Comparison of ENCODE assay signal across 14 cellular contexts in genomic region chr21:28473530-28474225, GRCh38.
DNase-seq lines count a peak whose midpoint lies in the region; ATAC-seq and TF ChIP-seq lines count a peak whose summit lies in the region.
"Had no signal": no experiment of that assay in that cellular context is flagged by ENCODE, and none has a peak within 500 bp of the region (broad histone marks: within the 10 kb centered on the region; RNA-seq: fewer than 3 reads in every experiment).

No MANE protein-coding gene starts in this region.

- ATAC-seq in GM19397 (IDR thresholded peaks at IDR 0.05; ENCODE audit: unreplicated experiment) (peak; percentile 44), HG03442 (IDR thresholded peaks at IDR 0.05; ENCODE audit: unreplicated experiment) (peak; percentile 81)

- TF ChIP-seq POLR2A in erythroblast (IDR thresholded peaks at IDR 0.05; ENCODE audit: low read length) = no peak

- TF ChIP-seq CTCF in AG09309 (IDR thresholded peaks at IDR 0.05; ENCODE audit: control insufficient read depth, insufficient read depth, low read depth, low read length, missing control alignments) = no peak
- TF ChIP-seq CTCF in fibroblast of villous mesenchyme (IDR thresholded peaks at IDR 0.05; ENCODE audit: insufficient read depth, low read depth, low read length) = no peak
- no peak for TF ChIP-seq CTCF in GM13977 (IDR thresholded peaks at IDR 0.05; ENCODE audit: extremely low read depth, insufficient read depth, missing control alignments)

- in situ Hi-C loops in GM13977 (cut with MboI; ENCODE audit: low pct_unique_long_range_greater_than_20kb, low sequenced_read_pairs, unreplicated experiment) = no loop called here

- DNase-seq in AG09309 (ENCODE audit: low read depth) (peak; percentile 38), fibroblast of villous mesenchyme (ENCODE audit: low read depth) (peak; percentile 65), islet precursor cell (no peak), erythroblast (lab: John Stamatoyannopoulos, UW) (no peak), T-helper 2 cell (no peak), GM13977 (ENCODE audit: low spot score) (no peak)
- DNase-seq: kidney glomerular epithelial cell, MG63, NCI-H510A treated with DMSO at 0.1 percent for 48 hours had no signal

- H3K4me3 ChIP-seq in AG09309 (ENCODE audit: control insufficient read depth, low read depth, low read length) (no peak overlapping the region), fibroblast of villous mesenchyme (ENCODE audit: low read depth, low read length) (no peak overlapping the region)
- H3K4me3 ChIP-seq: adrenal gland, MG63, neural progenitor cell, SK-N-MC had no signal

Comparison
In these comparisons a context has a peak if more than half of its experiments do, and no peak if none do; other contexts are left out.
1. DNase-seq: peak in AG09309 (single experiment) and fibroblast of villous mesenchyme (single experiment); none in islet precursor cell (single experiment), erythroblast (0 of 2), T-helper 2 cell (0 of 5) and GM13977 (single experiment).